Comparison of ENCODE assay signal across 20 cellular contexts in the genomic region with DNA sequence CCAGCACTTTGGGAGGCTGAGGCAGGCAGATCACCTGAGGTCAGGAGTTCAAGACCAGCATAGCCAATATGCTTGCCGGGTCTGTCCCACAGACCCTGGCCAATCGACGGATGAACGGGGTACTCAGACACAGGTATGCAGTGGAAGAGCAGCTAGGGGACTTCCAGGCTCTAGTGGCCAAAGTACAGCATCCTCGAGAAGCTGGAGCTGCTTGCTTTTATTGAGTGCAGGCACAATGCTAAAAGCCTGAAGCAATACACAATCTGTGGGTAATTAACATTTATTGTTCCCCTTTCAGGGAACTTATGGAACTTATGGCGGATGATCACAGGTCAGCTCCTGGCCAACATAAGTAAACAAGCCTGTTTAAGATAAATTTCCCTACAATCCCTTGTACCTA. TPM values are rescaled to one million over a fixed set of nuclear protein-coding genes. Genes with fewer than 3 reads are reported as not detected.
DNase-seq lines count a peak whose midpoint lies in the region; ATAC-seq and TF ChIP-seq lines count a peak whose summit lies in the region.
"Had no signal": no experiment of that assay in that cellular context is flagged by ENCODE, and none has a peak within 500 bp of the region (broad histone marks: within the 10 kb centered on the region; RNA-seq: fewer than 3 reads in every experiment).

No MANE protein-coding gene starts in this region.

- no peak for DNase-seq in activated CD4-positive, alpha-beta memory T cell treated with anti-CD3 and anti-CD28 coated beads for 36 hours
- no peak for DNase-seq in activated CD4-positive, alpha-beta memory T cell treated with anti-CD3 and anti-CD28 coated beads, Interleukin-2, amount 10 ng/mL, durations not matched to agents 7 days and 5 days
- DNase-seq in activated naive CD8-positive, alpha-beta T cell treated with anti-CD3 and anti-CD28 coated beads, Interleukin-2, amount 50 U/mL, for 24 hours: no peak
- DNase-seq in NCI-H2227 treated with DMSO at 0.1 percent for 48 hours (lab: John Stamatoyannopoulos, UW) (no peak), NCI-H146 treated with DMSO at 0.1 percent for 48 hours (lab: John Stamatoyannopoulos, UW; ENCODE audit: unreplicated experiment) (no peak)
- DNase-seq: ACHN; brain microvascular endothelial cell; foreskin melanocyte; NCI-H1436 treated with DMSO at 0.1 percent for 48 hours; NK-92 treated with Interleukin-12 subunit alpha and Interleukin-12 subunit beta, amount 100 ng/mL, for 24 hours; occipital lobe; stimulated activated naive CD8-positive, alpha-beta T cell treated with anti-CD3 and anti-CD28 coated beads, Interleukin-15, Interleukin-2, amounts not matched to agents 100 U/mL and 50 U/mL, for 24 hours; upper lobe of left lung had no signal

- H3K9me3 Mint-ChIP-seq in activated CD4-positive, alpha-beta memory T cell treated with anti-CD3 and anti-CD28 coated beads for 36 hours: no peaks in the 10 kb centered on the region
- H3K9me3 Mint-ChIP-seq in activated CD4-positive, alpha-beta memory T cell treated with anti-CD3 and anti-CD28 coated beads, Interleukin-2, amount 10 ng/mL, durations not matched to agents 7 days and 5 days: peaks cover 10% of the 10 kb centered on the region
- no peaks in the 10 kb centered on the region for H3K9me3 Mint-ChIP-seq in activated naive CD8-positive, alpha-beta T cell treated with anti-CD3 and anti-CD28 coated beads, Interleukin-2, amount 50 U/mL, for 24 hours

- H3K4me1 Mint-ChIP-seq in activated CD4-positive, alpha-beta memory T cell treated with anti-CD3 and anti-CD28 coated beads for 36 hours (ENCODE audit: low read depth): peaks cover 92% of the 10 kb centered on the region
- peaks cover 94% of the 10 kb centered on the region for H3K4me1 Mint-ChIP-seq in activated CD4-positive, alpha-beta memory T cell treated with anti-CD3 and anti-CD28 coated beads, Interleukin-2, amount 10 ng/mL, durations not matched to agents 7 days and 5 days
- H3K4me1 Mint-ChIP-seq in activated naive CD8-positive, alpha-beta T cell treated with anti-CD3 and anti-CD28 coated beads, Interleukin-2, amount 50 U/mL, for 24 hours: peaks cover 95% of the 10 kb centered on the region

- H3K4me1 ChIP-seq in neutrophil (ENCODE audit: control insufficient read depth in 1 of 2, insufficient read depth in 1 of 2, low read depth in 1 of 2, low read length in 1 of 2): peaks cover 77 to 95% of the 10 kb centered on the region in 2 experiments
- H3K4me1 ChIP-seq: right atrium auricular region had no signal

- intact Hi-C loops in activated CD4-positive, alpha-beta memory T cell treated with anti-CD3 and anti-CD28 coated beads for 36 hours (cut with micrococcal nuclease): no loop called here

- H3K27ac ChIP-seq in KOPT-K1 (ENCODE audit: low read depth, low read length, poor library complexity, severe bottlenecking) (peak overlapping the region; percentile 100), neutrophil (peak overlapping the region; percentile 32)
- H3K27ac ChIP-seq: brain microvascular endothelial cell, right atrium auricular region, RWPE1, upper lobe of left lung, VCaP had no signal

- ATAC-seq in activated naive CD8-positive, alpha-beta T cell treated with anti-CD3 and anti-CD28 coated beads, Interleukin-2, amount 50 U/mL, for 24 hours: no peak
- no peak for ATAC-seq in GM21423 (IDR thresholded peaks at IDR 0.05; ENCODE audit: unreplicated experiment)
- ATAC-seq: activated naive CD4-positive, alpha-beta T cell treated with anti-CD3 and anti-CD28 coated beads, Interleukin-2, amount 50 U/mL, for 72 hours; stimulated activated naive CD8-positive, alpha-beta T cell treated with anti-CD3 and anti-CD28 coated beads, Interleukin-15, Interleukin-2, amounts not matched to agents 100 U/mL and 50 U/mL, for 24 hours had no signal

- POLR2A ChIA-PET in activated CD4-positive, alpha-beta memory T cell treated with anti-CD3 and anti-CD28 coated beads for 36 hours (lab: Charles Lee): interaction anchor here (0.7 to 1.2 kb wide), 2 partner anchors 40 to 112 kb away, joined by 3 read pairs; no protein-coding TSS in a partner anchor
- POLR2A ChIA-PET in activated CD4-positive, alpha-beta memory T cell treated with anti-CD3 and anti-CD28 coated beads, Interleukin-2, amount 10 ng/mL, durations not matched to agents 7 days and 5 days (lab: Charles Lee): interaction anchor here (3.1 to 11.6 kb wide), 2 partner anchors 9 to 18 kb away, joined by 16 to 124 read pairs; no protein-coding TSS in a partner anchor

- H3K36me3 ChIP-seq in KOPT-K1 (ENCODE audit: insufficient read depth, low read length): no peaks in the 10 kb centered on the region
- H3K36me3 ChIP-seq in neutrophil: no peaks in the 10 kb centered on the region
- H3K36me3 ChIP-seq: brain microvascular endothelial cell, right atrium auricular region, upper lobe of left lung had no signal

- no peak for TF ChIP-seq CTCF in neutrophil (IDR thresholded peaks at IDR 0.05)

- H3K9me3 ChIP-seq in KOPT-K1 (ENCODE audit: insufficient read depth, low read length, poor library complexity, severe bottlenecking): peaks cover 8% of the 10 kb centered on the region
- no peaks in the 10 kb centered on the region for H3K9me3 ChIP-seq in neutrophil
- H3K9me3 ChIP-seq: right atrium auricular region, upper lobe of left lung had no signal

- no peaks in the 10 kb centered on the region for H3K36me3 Mint-ChIP-seq in activated CD4-positive, alpha-beta memory T cell treated with anti-CD3 and anti-CD28 coated beads for 36 hours
- H3K36me3 Mint-ChIP-seq in activated CD4-positive, alpha-beta memory T cell treated with anti-CD3 and anti-CD28 coated beads, Interleukin-2, amount 10 ng/mL, durations not matched to agents 7 days and 5 days (ENCODE audit: low read depth): peaks cover 9% of the 10 kb centered on the region
- H3K36me3 Mint-ChIP-seq in activated naive CD8-positive, alpha-beta T cell treated with anti-CD3 and anti-CD28 coated beads, Interleukin-2, amount 50 U/mL, for 24 hours (ENCODE audit: low read depth): peaks cover 3% of the 10 kb centered on the region

- peak overlapping the region; percentile 13 for H3K27ac Mint-ChIP-seq in activated CD4-positive, alpha-beta memory T cell treated with anti-CD3 and anti-CD28 coated beads for 36 hours
- H3K27ac Mint-ChIP-seq in activated CD4-positive, alpha-beta memory T cell treated with anti-CD3 and anti-CD28 coated beads, Interleukin-2, amount 10 ng/mL, durations not matched to agents 7 days and 5 days: no peak overlapping the region
- H3K27ac Mint-ChIP-seq in activated naive CD8-positive, alpha-beta T cell treated with anti-CD3 and anti-CD28 coated beads, Interleukin-2, amount 50 U/mL, for 24 hours: peak overlapping the region; percentile 33
- H3K27ac Mint-ChIP-seq: activated naive CD4-positive, alpha-beta T cell treated with anti-CD3 and anti-CD28 coated beads, Interleukin-2, amount 50 U/mL, for 72 hours had no signal

- CTCF ChIA-PET in activated CD4-positive, alpha-beta memory T cell treated with anti-CD3 and anti-CD28 coated beads for 36 hours (lab: Charles Lee): interaction anchor here (0.6 to 3.2 kb wide), 7 partner anchors 18 to 120 kb away, joined by 3 to 18 read pairs (median 4); no protein-coding TSS in a partner anchor
- CTCF ChIA-PET in activated CD4-positive, alpha-beta memory T cell treated with anti-CD3 and anti-CD28 coated beads, Interleukin-2, amount 10 ng/mL, durations not matched to agents 7 days and 5 days (lab: Charles Lee): interaction anchor here (1.1 to 5.0 kb wide), 3 partner anchors 8 to 28 kb away, joined by 3 to 24 read pairs (median 4); no protein-coding TSS in a partner anchor

- H3K27me3 Mint-ChIP-seq in activated CD4-positive, alpha-beta memory T cell treated with anti-CD3 and anti-CD28 coated beads for 36 hours: no peaks in the 10 kb centered on the region
- H3K27me3 Mint-ChIP-seq in activated CD4-positive, alpha-beta memory T cell treated with anti-CD3 and anti-CD28 coated beads, Interleukin-2, amount 10 ng/mL, durations not matched to agents 7 days and 5 days: no peaks in the 10 kb centered on the region
- no peaks in the 10 kb centered on the region for H3K27me3 Mint-ChIP-seq in activated naive CD8-positive, alpha-beta T cell treated with anti-CD3 and anti-CD28 coated beads, Interleukin-2, amount 50 U/mL, for 24 hours

- no peak overlapping the region for H3K4me3 Mint-ChIP-seq in activated CD4-positive, alpha-beta memory T cell treated with anti-CD3 and anti-CD28 coated beads for 36 hours
- no peak overlapping the region for H3K4me3 Mint-ChIP-seq in activated CD4-positive, alpha-beta memory T cell treated with anti-CD3 and anti-CD28 coated beads, Interleukin-2, amount 10 ng/mL, durations not matched to agents 7 days and 5 days
- no peak overlapping the region for H3K4me3 Mint-ChIP-seq in activated naive CD8-positive, alpha-beta T cell treated with anti-CD3 and anti-CD28 coated beads, Interleukin-2, amount 50 U/mL, for 24 hours

- H3K4me3 ChIP-seq in neutrophil (ENCODE audit: low read depth in 1 of 2, low read length in 1 of 2): no peak overlapping the region
- H3K4me3 ChIP-seq: right atrium auricular region, upper lobe of left lung had no signal

- H3K27me3 ChIP-seq in neutrophil: no peaks in the 10 kb centered on the region
- H3K27me3 ChIP-seq: brain microvascular endothelial cell, right atrium auricular region, upper lobe of left lung had no signal

RNA-seq across cellular contexts. Expression of a gene that starts 32.8 kb away (rescaled TPM):
- total RNA-seq in activated CD4-positive, alpha-beta memory T cell treated with anti-CD3 and anti-CD28 coated beads for 36 hours: 100 to 1,000 TPM; 159 to 161 TPM
- 100 to 1,000 TPM; 339 to 350 TPM for total RNA-seq in activated CD4-positive, alpha-beta memory T cell treated with anti-CD3 and anti-CD28 coated beads, Interleukin-2, amount 10 ng/mL, durations not matched to agents 7 days and 5 days
